ENCODE assay signal across 30 cellular contexts in genomic region chr1:56663846-56664245, GRCh38. TPM values are rescaled to one million over a fixed set of nuclear protein-coding genes. Genes with fewer than 3 reads are reported as not detected.
DNase-seq lines count a peak whose midpoint lies in the region; ATAC-seq, FAIRE-seq and TF ChIP-seq lines count a peak whose summit lies in the region.
"Had no signal": no experiment of that assay in that cellular context is flagged by ENCODE, and none has a peak within 500 bp of the region (broad histone marks: within the 10 kb centered on the region; RNA-seq: fewer than 3 reads in every experiment).

No MANE protein-coding gene starts in this region.

- no peak overlapping the region for H3K14ac ChIP-seq in IMR-90 (replicated peaks; ENCODE audit: low read depth, low read length)

- no peak overlapping the region for H2BK5ac ChIP-seq in IMR-90 (ENCODE audit: low read depth, low read length, poor library complexity, severe bottlenecking)

- TF ChIP-seq EP300 in HepG2 (IDR thresholded peaks at IDR 0.05; ENCODE audit: low read depth in 2 of 2, low read length in 2 of 2), result no peak
- no peak for TF ChIP-seq EP300 in HepG2 (CRISPR knock-in tag; IDR thresholded peaks at IDR 0.05; ENCODE audit: borderline replicate concordance)
- TF ChIP-seq EP300 in stomach (IDR thresholded peaks at IDR 0.05), result no peak

- H3K4me3 ChIP-seq in HepG2 (replicated peaks in 1 of 3; ENCODE audit: insufficient read depth in 1 of 3, low read depth in 2 of 3, low read length in 3 of 3) (no peak overlapping the region), right lobe of liver (no peak overlapping the region), IMR-90 (ENCODE audit: insufficient read depth, low read depth, low read length) (no peak overlapping the region), psoas muscle (no peak overlapping the region), stomach (no peak overlapping the region)
- H3K4me3 ChIP-seq: BLaER1, GM12878 had no signal

- no peak overlapping the region for H2AFZ ChIP-seq in HepG2 (ENCODE audit: low read length)
- no peak overlapping the region for H2AFZ ChIP-seq in IMR-90 (replicated peaks; ENCODE audit: low read length, poor library complexity)

- POLR2A ChIA-PET in HepG2 (lab: Yijun Ruan, JAX), result no interaction called here
- POLR2A ChIA-PET in IMR-90 (lab: Charles Lee; ENCODE audit: unreplicated experiment), result no interaction called here
- POLR2A ChIA-PET in WTC11 (lab: Charles Lee), result no interaction called here

- H3K27ac Mint-ChIP-seq in WTC11, result no peak overlapping the region
- H3K27ac Mint-ChIP-seq: CD14-positive monocyte; CD4-positive, alpha-beta memory T cell; CD4-positive, CD25-positive, alpha-beta regulatory T cell had no signal

- peaks cover 13% of the 10 kb centered on the region; the same call in 1 of the 2 replicates for H4K20me1 ChIP-seq in HepG2 (ENCODE audit: insufficient read depth, low read length)
- H4K20me1 ChIP-seq in IMR-90 (ENCODE audit: insufficient read depth, low read length), result no peaks in the 10 kb centered on the region
- H4K20me1 ChIP-seq: BLaER1 had no signal

- no peak for TF ChIP-seq RAD21 in HepG2 (CRISPR knock-in tag; IDR thresholded peaks at IDR 0.05)
- no peak for TF ChIP-seq RAD21 in IMR-90 (IDR thresholded peaks at IDR 0.05; ENCODE audit: low read length)

- WGBS in HepG2 (ENCODE audit: low lambda C conversion rate), result 94% methylated on average over 3 of the region's 3 CpGs
- WGBS in right lobe of liver (ENCODE audit: insufficient coverage, low coverage, low lambda C conversion rate, missing lambda C conversion rate), result 79% methylated on average over 3 of the region's 3 CpGs
- no CpG with 5 or more reads among the region's 3 CpGs for WGBS in IMR-90 (ENCODE audit: extremely low coverage in 2 of 2, insufficient read length in 1 of 2), 2 experiments
- WGBS in psoas muscle, 3 donors, result 88 to 93% (median 88%) methylated on average over 3 of the region's 3 CpGs
- 90 to 95% (median 93%) methylated on average over 3 of the region's 3 CpGs for WGBS in stomach, 5 donors

- H4K91ac ChIP-seq in IMR-90 (ENCODE audit: insufficient read depth, low read depth, low read length), result no peak overlapping the region

- H3K27me3 ChIP-seq in HepG2 (ENCODE audit: control insufficient read depth in 1 of 2, insufficient read depth in 2 of 2, low read length in 2 of 2) (no peaks in the 10 kb centered on the region), right lobe of liver (no peaks in the 10 kb centered on the region), IMR-90 (ENCODE audit: control insufficient read depth, insufficient read depth, low read length) (no peaks in the 10 kb centered on the region), psoas muscle (ENCODE audit: insufficient read depth in 3 of 3, low read length in 2 of 3) (no peaks in the 10 kb centered on the region), stomach (no peaks in the 10 kb centered on the region)
- H3K27me3 ChIP-seq: BE2C, BLaER1 had no signal

- H3K9me1 ChIP-seq in IMR-90 (ENCODE audit: insufficient read depth, low read length), result no peaks in the 10 kb centered on the region

- no peak overlapping the region for H4K5ac ChIP-seq in IMR-90 (ENCODE audit: low read depth, low read length)

- H3K4me1 ChIP-seq in HepG2 (ENCODE audit: insufficient read depth, low read length) (peaks cover 9% of the 10 kb centered on the region), right lobe of liver (no peaks in the 10 kb centered on the region), IMR-90 (ENCODE audit: control insufficient read depth, insufficient read depth, low read length) (no peaks in the 10 kb centered on the region), psoas muscle (peaks cover 24% of the 10 kb centered on the region), stomach (no peaks in the 10 kb centered on the region)
- H3K4me1 ChIP-seq: BE2C, BLaER1 had no signal

- FAIRE-seq in HepG2 (lab: Jason Lieb, UNC), result peak; percentile 4
- FAIRE-seq: A204.1, GM12878, GM12892, GM18507 had no signal

- no peaks in the 10 kb centered on the region; a peak in 1 of 5 replicates for H3K36me3 ChIP-seq in HepG2 (replicated peaks in 1 of 2; ENCODE audit: control insufficient read depth in 1 of 2, insufficient read depth in 2 of 2, low read length in 2 of 2)
- H3K36me3 ChIP-seq in right lobe of liver, result no peaks in the 10 kb centered on the region
- H3K36me3 ChIP-seq in IMR-90 (ENCODE audit: control insufficient read depth, insufficient read depth, low read length), result no peaks in the 10 kb centered on the region
- no peaks in the 10 kb centered on the region for H3K36me3 ChIP-seq in psoas muscle (ENCODE audit: insufficient read depth in 1 of 2, low read depth in 1 of 2)
- H3K36me3 ChIP-seq in stomach, result no peaks in the 10 kb centered on the region
- H3K36me3 ChIP-seq: BE2C, BLaER1 had no signal

- H2AK9ac ChIP-seq in IMR-90 (replicated peaks; ENCODE audit: low read depth, low read length, poor library complexity), result no peak overlapping the region

- H2BK120ac ChIP-seq in IMR-90 (ENCODE audit: low read depth, low read length), result no peak overlapping the region

- H2AK5ac ChIP-seq in IMR-90 (ENCODE audit: low read depth, low read length), result no peak overlapping the region

- H2BK20ac ChIP-seq in IMR-90 (ENCODE audit: low read depth, low read length), result no peak overlapping the region

- H3K9me3 ChIP-seq in HepG2 (ENCODE audit: low read length) (no peaks in the 10 kb centered on the region), right lobe of liver (no peaks in the 10 kb centered on the region), IMR-90 (ENCODE audit: control insufficient read depth, insufficient read depth, low read length) (no peaks in the 10 kb centered on the region), psoas muscle (no peaks in the 10 kb centered on the region), stomach (no peaks in the 10 kb centered on the region)
- H3K9me3 ChIP-seq: BE2C, BLaER1 had no signal

- dilution Hi-C loops in IMR-90 (cut with HindIII; ENCODE audit: low sequenced_read_pairs, unreplicated experiment), result no loop called here

- no peak overlapping the region for H3K27ac ChIP-seq in HepG2 (ENCODE audit: extremely low read length, insufficient read depth, low read length)
- H3K27ac ChIP-seq in right lobe of liver, result no peak overlapping the region
- H3K27ac ChIP-seq in IMR-90 (ENCODE audit: insufficient read depth, low read length), result no peak overlapping the region
- peak overlapping the region; percentile 9 for H3K27ac ChIP-seq in psoas muscle
- H3K27ac ChIP-seq in stomach, result no peak overlapping the region
- H3K27ac ChIP-seq: BLaER1 had no signal

- no peak overlapping the region for H3K4ac ChIP-seq in IMR-90 (ENCODE audit: low read depth, low read length)

- H3K36me3 Mint-ChIP-seq in WTC11, result no peaks in the 10 kb centered on the region
- H3K36me3 Mint-ChIP-seq: CD14-positive monocyte; CD4-positive, alpha-beta memory T cell; CD4-positive, CD25-positive, alpha-beta regulatory T cell; CD8-positive, alpha-beta memory T cell had no signal

- no peak overlapping the region for H3K9ac ChIP-seq in HepG2 (ENCODE audit: insufficient read depth, low read depth, low read length)
- H3K9ac ChIP-seq in IMR-90 (ENCODE audit: low read depth, low read length), result no peak overlapping the region
- H3K9ac ChIP-seq: BLaER1 had no signal

- no peaks in the 10 kb centered on the region for H3K79me1 ChIP-seq in IMR-90 (ENCODE audit: low read depth in 1 of 2, low read length in 2 of 2)

- no peak overlapping the region for H4K8ac ChIP-seq in IMR-90 (ENCODE audit: low read depth in 2 of 2, low read length in 2 of 2)

- no peak overlapping the region for H3K23ac ChIP-seq in IMR-90 (ENCODE audit: low read depth, low read length)

- H3K9me3 Mint-ChIP-seq in WTC11, result no peaks in the 10 kb centered on the region
- H3K9me3 Mint-ChIP-seq: CD8-positive, alpha-beta memory T cell had no signal

- no peak overlapping the region for H3K4me3 Mint-ChIP-seq in WTC11
- H3K4me3 Mint-ChIP-seq: CD14-positive monocyte; CD4-positive, alpha-beta memory T cell; CD4-positive, CD25-positive, alpha-beta regulatory T cell; CD8-positive, alpha-beta memory T cell had no signal

- peaks cover 46% of the 10 kb centered on the region for H3K79me2 ChIP-seq in HepG2 (ENCODE audit: insufficient read depth, low read length)

- peaks cover 17% of the 10 kb centered on the region for H3K4me1 Mint-ChIP-seq in WTC11
- H3K4me1 Mint-ChIP-seq: CD14-positive monocyte; CD4-positive, alpha-beta memory T cell; CD4-positive, CD25-positive, alpha-beta regulatory T cell; CD8-positive, alpha-beta memory T cell had no signal

- BruUV-seq in HepG2 (replicated peaks; lab: Mats Ljungman, UMichigan), result no TSS peak
- BruUV-seq in IMR-90 (replicated peaks; lab: Mats Ljungman, UMichigan), result no TSS peak

- DNase-seq in HepG2 (ENCODE audit: low spot score) (no peak), right lobe of liver (no peak), IMR-90 (no peak), WTC11 (ENCODE audit: low spot score) (no peak), psoas muscle (no peak), stomach (no peak), SW 1271 (lab: John Stamatoyannopoulos, UW) (no peak), NCI-H1694 treated with DMSO at 0.1 percent for 48 hours (lab: John Stamatoyannopoulos, UW) (no peak)
- DNase-seq: 8988T; ACHN; BE2C; C1 segment of cervical spinal cord; CD4-positive, alpha-beta memory T cell; CD4-positive, CD25-positive, alpha-beta regulatory T cell; CD8-positive, alpha-beta memory T cell; COR-L47; DMS 273 treated with DMSO at 0.1 percent for 48 hours; DMS153; DMS53; DMS79; DND-41; EL; GDM1 had no signal

- CTCF ChIA-PET in HepG2 (lab: Yijun Ruan, JAX; ENCODE audit: low intra/inter-chr PET ratio, low total read pairs) (no interaction called here), IMR-90 (lab: Yijun Ruan, JAX) (no interaction called here), WTC11 (lab: Charles Lee) (no interaction called here)

- in situ Hi-C loops in HepG2 (cut with HindIII; ENCODE audit: extremely low pct_ligation_motif_present, low pct_unique_long_range_greater_than_20kb), result no loop called here
- in situ Hi-C loops in IMR-90 (cut with MboI; ENCODE audit: low sequenced_read_pairs), result no loop called here

- no peak for ATAC-seq in HepG2
- ATAC-seq in right lobe of liver, result no peak
- no peak for ATAC-seq in IMR-90 (ENCODE audit: low read depth)
- ATAC-seq in WTC11, result no peak
- no peak for ATAC-seq in psoas muscle
- ATAC-seq: GM12878 had no signal

- TF ChIP-seq POLR2A in HepG2 (IDR thresholded peaks at IDR 0.05; ENCODE audit: insufficient read depth in 1 of 2, low read depth in 2 of 2, low read length in 2 of 2), result no peak
- no peak for TF ChIP-seq POLR2A in right lobe of liver (IDR thresholded peaks at IDR 0.05)
- TF ChIP-seq POLR2A in IMR-90 (IDR thresholded peaks at IDR 0.05; ENCODE audit: low read depth, low read length), result no peak
- TF ChIP-seq POLR2A in stomach (IDR thresholded peaks at IDR 0.05), result no peak

- H3K4me2 ChIP-seq in HepG2 (ENCODE audit: low read depth, low read length) (no peak overlapping the region), IMR-90 (ENCODE audit: low read depth, low read length) (no peak overlapping the region)
- H3K4me2 ChIP-seq: BLaER1 had no signal

- H2BK15ac ChIP-seq in IMR-90 (ENCODE audit: low read depth, low read length), result no peak overlapping the region

- H3K27me3 Mint-ChIP-seq in WTC11 (ENCODE audit: low read depth), result no peaks in the 10 kb centered on the region
- H3K27me3 Mint-ChIP-seq: CD4-positive, alpha-beta memory T cell; CD4-positive, CD25-positive, alpha-beta regulatory T cell; CD8-positive, alpha-beta memory T cell had no signal

- no peak overlapping the region for H3K56ac ChIP-seq in IMR-90 (ENCODE audit: extremely low read depth, insufficient read depth, low read length)

- TF ChIP-seq CTCF in HepG2 (CRISPR knock-in tag; IDR thresholded peaks at IDR 0.05) (no peak), right lobe of liver (IDR thresholded peaks at IDR 0.05) (no peak), IMR-90 (conservative IDR thresholded peaks at IDR 0.05; ENCODE audit: low read depth, low read length) (no peak), WTC11 (IDR thresholded peaks at IDR 0.05) (no peak), psoas muscle (IDR thresholded peaks at IDR 0.05) (no peak), stomach (IDR thresholded peaks at IDR 0.05) (no peak)

- H3K18ac ChIP-seq in IMR-90 (ENCODE audit: low read depth, low read length), result no peak overlapping the region

- intact Hi-C loops in HepG2 (cut with micrococcal nuclease; ENCODE audit: unreplicated experiment) (no loop called here), right lobe of liver (cut with DNase I) (no loop called here), IMR-90 (cut with micrococcal nuclease) (no loop called here), psoas muscle (cut with DNase I) (no loop called here), stomach (cut with DNase I; ENCODE audit: low total_unique reads) (no loop called here)

RNA-seq across cellular contexts. Expression of gene PRKAA2, which starts 18.7 kb away (rescaled TPM):
- total RNA-seq in HepG2 (2016; rRNA removed; fragmentation: Illumina TruSeq; extraction: Trizol) (6.0 and 8.6 TPM in 2 replicates), right lobe of liver (1 to 10 TPM in 3 of 6 experiments, under 1 TPM in 3; 0.37 to 3.2 (median 1.2) TPM), IMR-90 (2012; rRNA removed) (1.4 and 2.2 TPM in 2 replicates), WTC11 (2021) (4.8 to 8.1 TPM (median 8.1 TPM) in 3 replicates), psoas muscle (100 to 1,000 TPM in 1 of 4 donors, 10 to 100 TPM in 3; 48.4 to 101 (median 63.0) TPM), stomach (10 to 100 TPM in 3 of 5 donors, 1 to 10 TPM in 2; 2.6 to 15.4 (median 12.1) TPM)
- total RNA-seq in HepG2 (2016; cell fraction: cytosol; rRNA removed; fragmentation: Illumina TruSeq; extraction: Trizol; ENCODE audit: low read depth), result 0.71 and 0.97 TPM in 2 replicates
- 5.6 and 8.1 TPM in 2 replicates for total RNA-seq in HepG2 (2016; cell fraction: insoluble cytoplasmic fraction; rRNA removed; fragmentation: Illumina TruSeq; extraction: Trizol)
- total RNA-seq in HepG2 (2016; cell fraction: membrane; rRNA removed; fragmentation: Illumina TruSeq; extraction: Trizol), result 2.4 and 3.1 TPM in 2 replicates
- total RNA-seq in HepG2 (2016; cell fraction: nucleus; rRNA removed; fragmentation: Illumina TruSeq; extraction: Trizol), result 9.4 and 10.0 TPM in 2 replicates
- polyA plus RNA-seq in HepG2 (2011; rRNA removed) (5.6 and 7.5 TPM in 2 replicates), IMR-90 (2012; rRNA removed) (0.56 and 0.72 TPM in 2 replicates), psoas muscle (10 to 100 TPM in 2 of 3 donors, 1 to 10 TPM in 1; 2.1 to 15.5 (median 12.6) TPM), stomach (1 to 10 TPM in 2 of 3 donors, under 1 TPM in 1; 0.93 to 2.0 (median 1.2) TPM)
- polyA plus RNA-seq in HepG2 (2011; cell fraction: cytosol; rRNA removed), result 2.1 and 3.7 TPM in 2 replicates
- 5.2 and 7.1 TPM in 2 replicates for polyA plus RNA-seq in HepG2 (2011; cell fraction: nucleus; rRNA removed)
- 7.4 and 7.9 TPM in 2 replicates for polyA plus RNA-seq in HepG2 (2012)
- polyA plus RNA-seq in HepG2 (2016; cell fraction: cytosol; fragmentation: Illumina TruSeq; extraction: Trizol; ENCODE audit: low read depth), result 0.31 and 0.33 TPM in 2 replicates
- 5.8 TPM in 2 replicates for polyA plus RNA-seq in HepG2 (2016; cell fraction: insoluble cytoplasmic fraction; fragmentation: Illumina TruSeq; extraction: Trizol; ENCODE audit: low read depth)
- polyA plus RNA-seq in HepG2 (2016; cell fraction: membrane; fragmentation: Illumina TruSeq; extraction: Trizol; ENCODE audit: low read depth), result 0.77 and 1.1 TPM in 2 replicates
- 8.6 and 9.8 TPM in 2 replicates for polyA plus RNA-seq in HepG2 (2016; cell fraction: nucleus; fragmentation: Illumina TruSeq; extraction: Trizol; ENCODE audit: insufficient read depth, low read depth)
- 9.3 and 9.6 TPM in 2 replicates for polyA minus RNA-seq in HepG2 (2011; rRNA and poly(A)+ RNA removed; ENCODE audit: low replicate concordance)
- 8.8 and 10.5 TPM in 2 replicates for polyA minus RNA-seq in HepG2 (2011; cell fraction: cytosol; rRNA and poly(A)+ RNA removed)
- polyA minus RNA-seq in HepG2 (2011; cell fraction: nucleus; rRNA and poly(A)+ RNA removed), result 31.1 and 31.5 TPM in 2 replicates
- 0.11 and 0.15 TPM in 2 replicates for polyA plus RNA-seq in IMR-90 (2012; cell fraction: cytosol; rRNA removed)
- polyA plus RNA-seq in IMR-90 (2012; cell fraction: nucleus; rRNA removed; ENCODE audit: low replicate concordance), result 0.18 and 2.3 TPM in 2 replicates
- total RNA-seq: CD4-positive, alpha-beta memory T cell; CD4-positive, CD25-positive, alpha-beta regulatory T cell; CD8-positive, alpha-beta memory T cell; G401; GM12878 had no signal
- polyA plus RNA-seq: CD14-positive monocyte; CD4-positive, alpha-beta memory T cell; CD4-positive, CD25-positive, alpha-beta regulatory T cell; CD8-positive, alpha-beta memory T cell had no signal

Comparison
In these comparisons a context has a peak if more than half of its experiments do, and no peak if none do; other contexts are left out.
1. Of the 50 proteins assayed by ChIP-seq in both HepG2 and WTC11: peak only in HepG2: none; only in WTC11: none; in both: ZNF121; in neither: 49.